In the genomic region with DNA sequence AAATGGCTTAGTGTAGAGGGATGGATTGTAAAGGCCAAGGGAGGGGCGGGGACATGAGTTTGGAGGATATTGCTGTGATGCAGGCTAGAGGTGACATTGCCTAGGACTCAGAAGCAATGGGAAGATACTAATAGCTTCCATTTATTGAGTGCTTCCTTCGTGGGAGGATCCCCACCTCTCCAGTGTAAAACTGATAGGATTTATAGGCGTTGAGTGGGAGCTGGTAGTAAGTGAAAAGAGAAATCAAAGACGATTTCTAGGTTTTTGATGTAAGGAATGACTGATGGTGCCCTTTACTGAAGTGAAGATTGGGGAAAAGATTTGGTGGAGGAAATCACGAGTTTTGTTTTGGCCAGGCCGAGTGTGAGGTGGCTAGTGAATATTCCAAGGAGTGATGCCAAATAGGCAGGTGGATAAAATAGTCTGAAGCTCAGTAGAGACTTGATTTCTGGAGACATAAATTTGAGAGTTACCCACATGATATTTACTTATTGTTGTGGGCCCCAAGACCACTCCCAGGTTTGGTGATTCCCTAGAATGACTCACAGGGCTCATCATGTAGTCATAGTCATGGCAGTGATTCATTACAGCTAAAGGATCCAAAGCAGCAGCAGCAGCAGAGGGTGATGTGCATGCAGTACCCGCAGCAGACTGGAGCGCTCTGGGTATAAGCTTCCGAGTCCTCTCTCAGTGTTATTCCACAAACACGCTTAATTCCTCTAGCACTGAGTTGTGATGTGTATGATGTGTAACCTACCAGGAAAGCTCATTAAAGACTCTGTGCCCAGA, we compare ENCODE assay signal across 9 cellular contexts. TPM values are rescaled to one million over a fixed set of nuclear protein-coding genes. Genes with fewer than 3 reads are reported as not detected.
DNase-seq lines count a peak whose midpoint lies in the region; ATAC-seq and TF ChIP-seq lines count a peak whose summit lies in the region.
"Had no signal": no experiment of that assay in that cellular context is flagged by ENCODE, and none has a peak within 500 bp of the region (broad histone marks: within the 10 kb centered on the region; RNA-seq: fewer than 3 reads in every experiment).

No MANE protein-coding gene starts in this region.

- no peak for DNase-seq in activated CD4-positive, CD25-positive, alpha-beta regulatory T cell treated with anti-CD3 and anti-CD28 coated beads, Interleukin-2, amount 50 U/mL, for 72 hours
- DNase-seq in activated CD4-positive, alpha-beta T cell treated with anti-CD3 and anti-CD28 coated beads, Interleukin-2, amount 10 ng/mL, durations not matched to agents 24 days and 14 days = no peak
- DNase-seq in fibroblast of the aortic adventitia (ENCODE audit: low read depth) = peak; percentile 58
- peak; percentile 23 for DNase-seq in stimulated activated CD4-positive, alpha-beta T cell treated with anti-CD3 and anti-CD28 coated beads, Interleukin-2, amount 100 ng/mL, for 4 hours (ENCODE audit: low read depth)
- DNase-seq in GOT3 (lab: John Stamatoyannopoulos, UW) = no peak

- no peaks in the 10 kb centered on the region for H3K27me3 Mint-ChIP-seq in activated CD4-positive, alpha-beta T cell treated with anti-CD3 and anti-CD28 coated beads, Interleukin-2, amount 10 ng/mL, durations not matched to agents 24 days and 14 days
- H3K27me3 Mint-ChIP-seq: memory B cell had no signal

- peak; percentile 97 to 99 for ATAC-seq in activated CD4-positive, CD25-positive, alpha-beta regulatory T cell treated with anti-CD3 and anti-CD28 coated beads, Interleukin-2, amount 50 U/mL, for 24 hours
- ATAC-seq in HG03097 (IDR thresholded peaks at IDR 0.05; ENCODE audit: low FRiP score, unreplicated experiment) (no peak), GM21360 (IDR thresholded peaks at IDR 0.05; ENCODE audit: unreplicated experiment) (no peak)

- intact Hi-C loops in activated CD4-positive, alpha-beta T cell treated with anti-CD3 and anti-CD28 coated beads, Interleukin-2, amount 10 ng/mL, durations not matched to agents 24 days and 14 days (cut with micrococcal nuclease) = no loop called here

- no peak overlapping the region for H3K4me3 Mint-ChIP-seq in activated CD4-positive, alpha-beta T cell treated with anti-CD3 and anti-CD28 coated beads, Interleukin-2, amount 10 ng/mL, durations not matched to agents 24 days and 14 days
- H3K4me3 Mint-ChIP-seq: memory B cell had no signal

- peak overlapping the region; percentile 78 for H3K27ac Mint-ChIP-seq in activated CD4-positive, alpha-beta T cell treated with anti-CD3 and anti-CD28 coated beads, Interleukin-2, amount 10 ng/mL, durations not matched to agents 24 days and 14 days
- H3K27ac Mint-ChIP-seq: memory B cell had no signal

- H3K4me3 ChIP-seq in fibroblast of the aortic adventitia (ENCODE audit: low read depth, low read length) = no peak overlapping the region

- peaks cover 27% of the 10 kb centered on the region for H3K4me1 Mint-ChIP-seq in activated CD4-positive, alpha-beta T cell treated with anti-CD3 and anti-CD28 coated beads, Interleukin-2, amount 10 ng/mL, durations not matched to agents 24 days and 14 days

- peak; percentile 25 for TF ChIP-seq CTCF in fibroblast of the aortic adventitia (IDR thresholded peaks at IDR 0.05; ENCODE audit: insufficient read depth, low read length)

- H3K9me3 Mint-ChIP-seq in activated CD4-positive, alpha-beta T cell treated with anti-CD3 and anti-CD28 coated beads, Interleukin-2, amount 10 ng/mL, durations not matched to agents 24 days and 14 days = no peaks in the 10 kb centered on the region
- H3K9me3 Mint-ChIP-seq: memory B cell had no signal

- H3K36me3 Mint-ChIP-seq in activated CD4-positive, alpha-beta T cell treated with anti-CD3 and anti-CD28 coated beads, Interleukin-2, amount 10 ng/mL, durations not matched to agents 24 days and 14 days (ENCODE audit: low read depth) = peaks cover 51% of the 10 kb centered on the region

RNA-seq across cellular contexts. Expression of a gene that starts 10.2 kb away (rescaled TPM):
- 49.8 and 51.2 TPM in 2 replicates for total RNA-seq in activated CD4-positive, alpha-beta T cell treated with anti-CD3 and anti-CD28 coated beads, Interleukin-2, amount 10 ng/mL, durations not matched to agents 24 days and 14 days
- 19.5 and 36.0 TPM in 2 replicates for total RNA-seq in fibroblast of the aortic adventitia (ENCODE audit: low replicate concordance)

RNA-seq across cellular contexts. Expression of a gene that starts 10.4 kb away (rescaled TPM):
- total RNA-seq in activated CD4-positive, alpha-beta T cell treated with anti-CD3 and anti-CD28 coated beads, Interleukin-2, amount 10 ng/mL, durations not matched to agents 24 days and 14 days = 43.3 and 48.8 TPM in 2 replicates
- 4.3 and 26.0 TPM in 2 replicates for total RNA-seq in fibroblast of the aortic adventitia (ENCODE audit: low replicate concordance)

Comparison
In these comparisons a context has a peak if more than half of its experiments do, and no peak if none do; other contexts are left out.
1. ATAC-seq: peak in activated CD4-positive, CD25-positive, alpha-beta regulatory T cell treated with anti-CD3 and anti-CD28 coated beads, Interleukin-2, amount 50 U/mL, for 24 hours (2 of 2); none in HG03097 (single experiment) and GM21360 (single experiment).
2. DNase-seq: peak in fibroblast of the aortic adventitia (single experiment) and stimulated activated CD4-positive, alpha-beta T cell treated with anti-CD3 and anti-CD28 coated beads, Interleukin-2, amount 100 ng/mL, for 4 hours (single experiment); none in activated CD4-positive, CD25-positive, alpha-beta regulatory T cell treated with anti-CD3 and anti-CD28 coated beads, Interleukin-2, amount 50 U/mL, for 72 hours (single experiment), activated CD4-positive, alpha-beta T cell treated with anti-CD3 and anti-CD28 coated beads, Interleukin-2, amount 10 ng/mL, durations not matched to agents 24 days and 14 days (single experiment) and GOT3 (single experiment).